Comparison of ENCODE assay signal across 1 cellular context in genomic region chr20:10476319-10476724, GRCh38.
TF ChIP-seq lines count a peak whose summit lies in the region.

No MANE protein-coding gene starts in this region.

TF ChIP-seq in WTC11, 78 proteins besides CTCF, POLR2A, EP300 and RAD21 (continued from another document):
- TF ChIP-seq, protein P1, sequence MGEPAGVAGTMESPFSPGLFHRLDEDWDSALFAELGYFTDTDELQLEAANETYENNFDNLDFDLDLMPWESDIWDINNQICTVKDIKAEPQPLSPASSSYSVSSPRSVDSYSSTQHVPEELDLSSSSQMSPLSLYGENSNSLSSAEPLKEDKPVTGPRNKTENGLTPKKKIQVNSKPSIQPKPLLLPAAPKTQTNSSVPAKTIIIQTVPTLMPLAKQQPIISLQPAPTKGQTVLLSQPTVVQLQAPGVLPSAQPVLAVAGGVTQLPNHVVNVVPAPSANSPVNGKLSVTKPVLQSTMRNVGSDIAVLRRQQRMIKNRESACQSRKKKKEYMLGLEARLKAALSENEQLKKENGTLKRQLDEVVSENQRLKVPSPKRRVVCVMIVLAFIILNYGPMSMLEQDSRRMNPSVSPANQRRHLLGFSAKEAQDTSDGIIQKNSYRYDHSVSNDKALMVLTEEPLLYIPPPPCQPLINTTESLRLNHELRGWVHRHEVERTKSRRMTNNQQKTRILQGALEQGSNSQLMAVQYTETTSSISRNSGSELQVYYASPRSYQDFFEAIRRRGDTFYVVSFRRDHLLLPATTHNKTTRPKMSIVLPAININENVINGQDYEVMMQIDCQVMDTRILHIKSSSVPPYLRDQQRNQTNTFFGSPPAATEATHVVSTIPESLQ (CRISPR knock-in tag; IDR thresholded peaks at IDR 0.05) = no peak
- TF ChIP-seq, protein P2, sequence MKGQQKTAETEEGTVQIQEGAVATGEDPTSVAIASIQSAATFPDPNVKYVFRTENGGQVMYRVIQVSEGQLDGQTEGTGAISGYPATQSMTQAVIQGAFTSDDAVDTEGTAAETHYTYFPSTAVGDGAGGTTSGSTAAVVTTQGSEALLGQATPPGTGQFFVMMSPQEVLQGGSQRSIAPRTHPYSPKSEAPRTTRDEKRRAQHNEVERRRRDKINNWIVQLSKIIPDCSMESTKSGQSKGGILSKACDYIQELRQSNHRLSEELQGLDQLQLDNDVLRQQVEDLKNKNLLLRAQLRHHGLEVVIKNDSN (CRISPR knock-in tag; IDR thresholded peaks at IDR 0.05) = no peak
- TF ChIP-seq CREB1 (CRISPR knock-in tag; IDR thresholded peaks at IDR 0.05) = no peak
